21 cellular contexts compared by ENCODE assay signal in genomic region chr2:224479826-224480225, GRCh38.
DNase-seq lines count a peak whose midpoint lies in the region; ATAC-seq lines count a peak whose summit lies in the region.
"Had no signal": no experiment of that assay in that cellular context is flagged by ENCODE, and none has a peak within 500 bp of the region (broad histone marks: within the 10 kb centered on the region; RNA-seq: fewer than 3 reads in every experiment).

No MANE protein-coding gene starts in this region.

- no peaks in the 10 kb centered on the region for H3K27me3 Mint-ChIP-seq in activated CD4-positive, alpha-beta T cell treated with anti-CD3 and anti-CD28 coated beads for 36 hours
- no peaks in the 10 kb centered on the region for H3K27me3 Mint-ChIP-seq in CD4-positive, CD25-positive, alpha-beta regulatory T cell
- H3K27me3 Mint-ChIP-seq in T-helper 17 cell = no peaks in the 10 kb centered on the region
- H3K27me3 Mint-ChIP-seq in naive thymus-derived CD4-positive, alpha-beta T cell = no peaks in the 10 kb centered on the region

- H3K4me1 ChIP-seq in CD4-positive, CD25-positive, alpha-beta regulatory T cell (ENCODE audit: control insufficient read depth, insufficient read depth, low read length, poor library complexity, severe bottlenecking) = no peaks in the 10 kb centered on the region
- no peaks in the 10 kb centered on the region for H3K4me1 ChIP-seq in naive thymus-derived CD4-positive, alpha-beta T cell (ENCODE audit: control insufficient read depth in 2 of 2, insufficient read depth in 2 of 2, low read length in 2 of 2)
- H3K4me1 ChIP-seq in effector memory CD4-positive, alpha-beta T cell (ENCODE audit: control insufficient read depth, insufficient read depth, low read length, poor library complexity, severe bottlenecking) = no peaks in the 10 kb centered on the region

- CTCF ChIA-PET in activated CD4-positive, alpha-beta T cell treated with anti-CD3 and anti-CD28 coated beads for 36 hours (lab: Charles Lee) = no interaction called here
- CTCF ChIA-PET in naive thymus-derived CD4-positive, alpha-beta T cell (lab: Charles Lee) = no interaction called here

- H3K27me3 ChIP-seq in CD4-positive, CD25-positive, alpha-beta regulatory T cell (ENCODE audit: control insufficient read depth, insufficient read depth, low read length) = no peaks in the 10 kb centered on the region
- H3K27me3 ChIP-seq in naive thymus-derived CD4-positive, alpha-beta T cell (ENCODE audit: control insufficient read depth in 2 of 2, insufficient read depth in 2 of 2, low read length in 2 of 2) = no peaks in the 10 kb centered on the region
- no peaks in the 10 kb centered on the region for H3K27me3 ChIP-seq in effector memory CD4-positive, alpha-beta T cell (replicated peaks; ENCODE audit: control insufficient read depth, insufficient read depth, low read length, poor library complexity, severe bottlenecking)
- no peaks in the 10 kb centered on the region for H3K27me3 ChIP-seq in H7 (ENCODE audit: control insufficient read depth, insufficient read depth, low read length)
- H3K27me3 ChIP-seq: MG63 had no signal

- H3K4me3 ChIP-seq in CD4-positive, CD25-positive, alpha-beta regulatory T cell (ENCODE audit: low read depth, low read length) = no peak overlapping the region
- H3K4me3 ChIP-seq in naive thymus-derived CD4-positive, alpha-beta T cell (ENCODE audit: low read length) = no peak overlapping the region
- H3K4me3 ChIP-seq in effector memory CD4-positive, alpha-beta T cell (ENCODE audit: insufficient read depth, low read depth, low read length, poor library complexity, severe bottlenecking) = no peak overlapping the region
- H3K4me3 ChIP-seq in H7 (ENCODE audit: insufficient read depth, low read depth, low read length) = no peak overlapping the region
- H3K4me3 ChIP-seq: MG63 had no signal

- intact Hi-C loops in activated CD4-positive, alpha-beta T cell treated with anti-CD3 and anti-CD28 coated beads for 36 hours (cut with DNase I, micrococcal nuclease) = no loop called here
- intact Hi-C loops in naive thymus-derived CD4-positive, alpha-beta T cell (cut with micrococcal nuclease) = no loop called here

- H3K36me3 ChIP-seq in CD4-positive, CD25-positive, alpha-beta regulatory T cell (ENCODE audit: control insufficient read depth, insufficient read depth, low read length) = peaks cover 69% of the 10 kb centered on the region
- peaks cover 12 to 45% (median 23%) of the 10 kb centered on the region in 3 experiments for H3K36me3 ChIP-seq in naive thymus-derived CD4-positive, alpha-beta T cell (ENCODE audit: control insufficient read depth in 2 of 3, insufficient read depth in 3 of 3, low read length in 3 of 3)
- H3K36me3 ChIP-seq in effector memory CD4-positive, alpha-beta T cell (ENCODE audit: control insufficient read depth, insufficient read depth, low read length) = peaks cover 64% of the 10 kb centered on the region
- H3K36me3 ChIP-seq in H7 (replicated peaks; ENCODE audit: control insufficient read depth, insufficient read depth, low read length) = peaks cover 3% of the 10 kb centered on the region

- peaks cover 7% of the 10 kb centered on the region for H3K4me1 Mint-ChIP-seq in activated CD4-positive, alpha-beta T cell treated with anti-CD3 and anti-CD28 coated beads for 36 hours
- peaks cover 14 to 20% (median 19%) of the 10 kb centered on the region in 4 donors for H3K4me1 Mint-ChIP-seq in CD4-positive, CD25-positive, alpha-beta regulatory T cell
- peaks cover 15% of the 10 kb centered on the region for H3K4me1 Mint-ChIP-seq in T-helper 17 cell
- peaks cover 0 to 14% (median 6%) of the 10 kb centered on the region in 7 donors for H3K4me1 Mint-ChIP-seq in naive thymus-derived CD4-positive, alpha-beta T cell

- POLR2A ChIA-PET in activated CD4-positive, alpha-beta T cell treated with anti-CD3 and anti-CD28 coated beads for 36 hours (lab: Charles Lee) = no interaction called here
- POLR2A ChIA-PET in naive thymus-derived CD4-positive, alpha-beta T cell (lab: Charles Lee) = no interaction called here

- no peaks in the 10 kb centered on the region for H3K9me3 Mint-ChIP-seq in activated CD4-positive, alpha-beta T cell treated with anti-CD3 and anti-CD28 coated beads for 36 hours (ENCODE audit: low read depth)
- H3K9me3 Mint-ChIP-seq in CD4-positive, CD25-positive, alpha-beta regulatory T cell = peaks cover 0 to 2% (median 0%) of the 10 kb centered on the region in 7 donors
- H3K9me3 Mint-ChIP-seq in naive thymus-derived CD4-positive, alpha-beta T cell = no peaks in the 10 kb centered on the region

- DNase-seq in activated CD4-positive, alpha-beta T cell treated with anti-CD3 and anti-CD28 coated beads for 36 hours = no peak
- DNase-seq in activated CD4-positive, alpha-beta T cell treated with anti-CD3 and anti-CD28 coated beads for 48 hours = no peak
- no peak for DNase-seq in CD4-positive, CD25-positive, alpha-beta regulatory T cell
- DNase-seq in T-helper 17 cell (no peak), H7 (no peak), NCI-H2196 treated with DMSO at 0.1 percent for 48 hours (lab: John Stamatoyannopoulos, UW; ENCODE audit: unreplicated experiment) (no peak)
- DNase-seq in naive thymus-derived CD4-positive, alpha-beta T cell = no peak
- no peak for DNase-seq in effector memory CD4-positive, alpha-beta T cell
- DNase-seq: 8988T, DMS153, GDM1, HCEC 1CT, Kasumi-1, MG63, NCI-H1048, NCI-H1436, NCI-H1930, NCI-H2171, NCI-H446, NCI-H748 treated with DMSO at 0.1 percent for 48 hours had no signal

- ATAC-seq in activated CD4-positive, alpha-beta T cell treated with anti-CD3 and anti-CD28 coated beads for 36 hours = peak; percentile 49
- ATAC-seq in CD4-positive, CD25-positive, alpha-beta regulatory T cell (ENCODE audit: low read depth in 2 of 2) = no peak
- no peak for ATAC-seq in T-helper 17 cell
- no peak for ATAC-seq in naive thymus-derived CD4-positive, alpha-beta T cell

- peak overlapping the region; percentile 37 for H3K27ac Mint-ChIP-seq in activated CD4-positive, alpha-beta T cell treated with anti-CD3 and anti-CD28 coated beads for 36 hours
- peak overlapping the region in 2 of 3 donors; percentile 10 to 33 for H3K27ac Mint-ChIP-seq in CD4-positive, CD25-positive, alpha-beta regulatory T cell
- peak overlapping the region; percentile 27 for H3K27ac Mint-ChIP-seq in T-helper 17 cell
- peak overlapping the region in 5 of 9 donors; percentile 16 to 46 (median 41) for H3K27ac Mint-ChIP-seq in naive thymus-derived CD4-positive, alpha-beta T cell

- H3K4me3 Mint-ChIP-seq in activated CD4-positive, alpha-beta T cell treated with anti-CD3 and anti-CD28 coated beads for 36 hours = no peak overlapping the region
- H3K4me3 Mint-ChIP-seq in CD4-positive, CD25-positive, alpha-beta regulatory T cell = no peak overlapping the region
- no peak overlapping the region for H3K4me3 Mint-ChIP-seq in T-helper 17 cell
- no peak overlapping the region for H3K4me3 Mint-ChIP-seq in naive thymus-derived CD4-positive, alpha-beta T cell

- H3K9me3 ChIP-seq in CD4-positive, CD25-positive, alpha-beta regulatory T cell (ENCODE audit: control insufficient read depth in 2 of 2, low read length in 2 of 2) = no peaks in the 10 kb centered on the region
- no peaks in the 10 kb centered on the region for H3K9me3 ChIP-seq in T-helper 17 cell (ENCODE audit: control insufficient read depth, low read length, poor library complexity, severe bottlenecking)
- no peaks in the 10 kb centered on the region for H3K9me3 ChIP-seq in naive thymus-derived CD4-positive, alpha-beta T cell (ENCODE audit: control insufficient read depth in 2 of 3, low read length in 3 of 3)
- H3K9me3 ChIP-seq in effector memory CD4-positive, alpha-beta T cell (ENCODE audit: control insufficient read depth, low read length) = no peaks in the 10 kb centered on the region
- H3K9me3 ChIP-seq: MG63 had no signal

- no peak overlapping the region for H3K27ac ChIP-seq in CD4-positive, CD25-positive, alpha-beta regulatory T cell (ENCODE audit: insufficient read depth, low read length, poor library complexity, severe bottlenecking)
- H3K27ac ChIP-seq in naive thymus-derived CD4-positive, alpha-beta T cell (ENCODE audit: low read depth, low read length) = no peak overlapping the region
- H3K27ac ChIP-seq in effector memory CD4-positive, alpha-beta T cell (ENCODE audit: insufficient read depth, low read length, poor library complexity, severe bottlenecking) = no peak overlapping the region
- H3K27ac ChIP-seq: RWPE1 had no signal

- peaks cover 44% of the 10 kb centered on the region for H3K36me3 Mint-ChIP-seq in activated CD4-positive, alpha-beta T cell treated with anti-CD3 and anti-CD28 coated beads for 36 hours (ENCODE audit: low read depth)
- H3K36me3 Mint-ChIP-seq in CD4-positive, CD25-positive, alpha-beta regulatory T cell = peaks cover 40% of the 10 kb centered on the region
- peaks cover 8% of the 10 kb centered on the region for H3K36me3 Mint-ChIP-seq in T-helper 17 cell (ENCODE audit: low read depth)
- H3K36me3 Mint-ChIP-seq in naive thymus-derived CD4-positive, alpha-beta T cell = peaks cover 21 to 49% (median 38%) of the 10 kb centered on the region in 5 donors
